In the genomic region with DNA sequence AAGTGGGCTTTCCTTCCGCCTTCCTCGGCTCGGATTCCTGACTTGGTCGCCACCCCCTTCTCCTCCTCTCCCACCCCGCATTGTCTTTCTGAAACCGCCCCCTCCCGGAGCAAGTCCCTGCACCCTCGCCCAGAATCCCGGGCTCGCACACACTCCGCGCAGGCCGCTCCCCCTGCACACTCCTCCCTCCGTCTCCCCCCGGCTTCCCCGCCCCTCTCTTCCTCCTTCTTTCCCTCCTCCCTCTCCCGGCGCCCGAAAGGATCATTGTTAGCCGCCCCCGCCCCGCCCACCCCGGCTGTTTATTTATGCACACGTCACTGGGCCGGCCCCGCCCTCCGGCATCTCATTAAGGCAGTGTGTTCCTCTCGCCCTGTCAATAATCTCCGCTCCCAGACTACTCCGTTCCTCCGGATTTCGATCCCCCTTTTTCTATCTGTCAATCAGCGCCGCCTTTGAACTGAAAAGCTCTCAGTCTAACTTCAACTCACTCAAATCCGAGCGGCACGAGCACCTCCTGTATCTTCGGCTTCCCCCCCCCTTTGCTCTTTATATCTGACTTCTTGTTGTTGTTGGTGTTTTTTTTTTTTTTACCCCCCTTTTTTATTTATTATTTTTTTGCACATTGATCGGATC, we compare ENCODE assay signal across 1 cellular context.
TF ChIP-seq lines count a peak whose summit lies in the region.

A gene (plus strand): TSS at position 373 of the 633 bp plus-strand sequence. CDS start 510 bp downstream, outside the sequence.

TF ChIP-seq in HepG2, 621 proteins besides CTCF, POLR2A, EP300 and RAD21 (continued from another document and continues in another):
- TF ChIP-seq TGIF2 (CRISPR knock-in tag; IDR thresholded peaks at IDR 0.05) (no peak), FOXC1 (CRISPR knock-in tag; IDR thresholded peaks at IDR 0.05; ENCODE audit: borderline replicate concordance) (no peak), JARID2 (CRISPR knock-in tag; IDR thresholded peaks at IDR 0.05; ENCODE audit: insufficient replicate concordance) (no peak), WIZ (CRISPR knock-in tag; IDR thresholded peaks at IDR 0.05) (no peak), ZNF207 (IDR thresholded peaks at IDR 0.05; ENCODE audit: borderline replicate concordance) (no peak), PRPF4 (IDR thresholded peaks at IDR 0.05; ENCODE audit: low read depth, low read length, poor library complexity, severe bottlenecking) (no peak), SALL2 (CRISPR knock-in tag; IDR thresholded peaks at IDR 0.05) (no peak), NR2C2 (CRISPR knock-in tag; IDR thresholded peaks at IDR 0.05; ENCODE audit: borderline replicate concordance) (no peak), PHF8 (CRISPR knock-in tag; IDR thresholded peaks at IDR 0.05) (no peak; the same call in 1 of the 2 replicates), REPIN1 (CRISPR knock-in tag; IDR thresholded peaks at IDR 0.05; ENCODE audit: borderline replicate concordance, low read depth) (no peak; the same call in 1 of the 2 replicates), TBX2 (CRISPR knock-in tag; IDR thresholded peaks at IDR 0.05; ENCODE audit: borderline replicate concordance) (peak; percentile 47), ZNF230 (CRISPR knock-in tag; IDR thresholded peaks at IDR 0.05) (no peak), ZNF180 (CRISPR knock-in tag; IDR thresholded peaks at IDR 0.05; ENCODE audit: borderline replicate concordance, low read depth) (no peak), ZFP90 (CRISPR knock-in tag; IDR thresholded peaks at IDR 0.05; ENCODE audit: borderline replicate concordance) (no peak), ZNF878 (CRISPR knock-in tag; IDR thresholded peaks at IDR 0.05) (no peak), SIN3B (IDR thresholded peaks at IDR 0.05; ENCODE audit: low read length) (no peak), MAZ (IDR thresholded peaks at IDR 0.05; ENCODE audit: borderline replicate concordance, low read depth, low read length) (peak; percentile 93; the same call in 1 of the 2 replicates), MAZ (CRISPR knock-in tag; IDR thresholded peaks at IDR 0.05; ENCODE audit: low read depth) (peak; percentile 86), POLR2AphosphoS2 (IDR thresholded peaks at IDR 0.05; ENCODE audit: low read depth, low read length) (no peak), ARNT2 (CRISPR knock-in tag; IDR thresholded peaks at IDR 0.05; ENCODE audit: low read depth) (no peak), SKI (IDR thresholded peaks at IDR 0.05; ENCODE audit: partially characterized antibody) (no peak), NR2F1 (CRISPR knock-in tag; IDR thresholded peaks at IDR 0.05) (no peak), ZNF598 (CRISPR knock-in tag; IDR thresholded peaks at IDR 0.05; ENCODE audit: borderline replicate concordance) (no peak), ZNF260 (CRISPR knock-in tag; IDR thresholded peaks at IDR 0.05; ENCODE audit: borderline replicate concordance, low read depth) (no peak), TMF1 (CRISPR knock-in tag; IDR thresholded peaks at IDR 0.05; ENCODE audit: low read depth) (no peak), FOXP1 (IDR thresholded peaks at IDR 0.05) (no peak), FOXP1 (CRISPR knock-in tag; IDR thresholded peaks at IDR 0.05) (peak; percentile 39; the same call in 1 of the 2 replicates), ADNP (CRISPR knock-in tag; IDR thresholded peaks at IDR 0.05) (no peak), HOXA7 (CRISPR knock-in tag; IDR thresholded peaks at IDR 0.05) (no peak), ZNF263 (CRISPR knock-in tag; IDR thresholded peaks at IDR 0.05) (peak; percentile 93)
- TF ChIP-seq, protein P1, sequence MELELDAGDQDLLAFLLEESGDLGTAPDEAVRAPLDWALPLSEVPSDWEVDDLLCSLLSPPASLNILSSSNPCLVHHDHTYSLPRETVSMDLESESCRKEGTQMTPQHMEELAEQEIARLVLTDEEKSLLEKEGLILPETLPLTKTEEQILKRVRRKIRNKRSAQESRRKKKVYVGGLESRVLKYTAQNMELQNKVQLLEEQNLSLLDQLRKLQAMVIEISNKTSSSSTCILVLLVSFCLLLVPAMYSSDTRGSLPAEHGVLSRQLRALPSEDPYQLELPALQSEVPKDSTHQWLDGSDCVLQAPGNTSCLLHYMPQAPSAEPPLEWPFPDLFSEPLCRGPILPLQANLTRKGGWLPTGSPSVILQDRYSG (CRISPR knock-in tag; IDR thresholded peaks at IDR 0.05) = no peak
- TF ChIP-seq, protein P2, sequence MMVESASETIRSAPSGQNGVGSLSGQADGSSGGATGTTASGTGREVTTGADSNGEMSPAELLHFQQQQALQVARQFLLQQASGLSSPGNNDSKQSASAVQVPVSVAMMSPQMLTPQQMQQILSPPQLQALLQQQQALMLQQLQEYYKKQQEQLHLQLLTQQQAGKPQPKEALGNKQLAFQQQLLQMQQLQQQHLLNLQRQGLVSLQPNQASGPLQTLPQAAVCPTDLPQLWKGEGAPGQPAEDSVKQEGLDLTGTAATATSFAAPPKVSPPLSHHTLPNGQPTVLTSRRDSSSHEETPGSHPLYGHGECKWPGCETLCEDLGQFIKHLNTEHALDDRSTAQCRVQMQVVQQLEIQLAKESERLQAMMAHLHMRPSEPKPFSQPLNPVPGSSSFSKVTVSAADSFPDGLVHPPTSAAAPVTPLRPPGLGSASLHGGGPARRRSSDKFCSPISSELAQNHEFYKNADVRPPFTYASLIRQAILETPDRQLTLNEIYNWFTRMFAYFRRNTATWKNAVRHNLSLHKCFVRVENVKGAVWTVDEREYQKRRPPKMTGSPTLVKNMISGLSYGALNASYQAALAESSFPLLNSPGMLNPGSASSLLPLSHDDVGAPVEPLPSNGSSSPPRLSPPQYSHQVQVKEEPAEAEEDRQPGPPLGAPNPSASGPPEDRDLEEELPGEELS (CRISPR knock-in tag; IDR thresholded peaks at IDR 0.05) = no peak; the same call in 1 of the 2 replicates
- TF ChIP-seq, protein P3, sequence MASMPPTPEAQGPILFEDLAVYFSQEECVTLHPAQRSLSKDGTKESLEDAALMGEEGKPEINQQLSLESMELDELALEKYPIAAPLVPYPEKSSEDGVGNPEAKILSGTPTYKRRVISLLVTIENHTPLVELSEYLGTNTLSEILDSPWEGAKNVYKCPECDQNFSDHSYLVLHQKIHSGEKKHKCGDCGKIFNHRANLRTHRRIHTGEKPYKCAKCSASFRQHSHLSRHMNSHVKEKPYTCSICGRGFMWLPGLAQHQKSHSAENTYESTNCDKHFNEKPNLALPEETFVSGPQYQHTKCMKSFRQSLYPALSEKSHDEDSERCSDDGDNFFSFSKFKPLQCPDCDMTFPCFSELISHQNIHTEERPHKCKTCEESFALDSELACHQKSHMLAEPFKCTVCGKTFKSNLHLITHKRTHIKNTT (CRISPR knock-in tag; IDR thresholded peaks at IDR 0.05) = no peak
- TF ChIP-seq, protein P4, sequence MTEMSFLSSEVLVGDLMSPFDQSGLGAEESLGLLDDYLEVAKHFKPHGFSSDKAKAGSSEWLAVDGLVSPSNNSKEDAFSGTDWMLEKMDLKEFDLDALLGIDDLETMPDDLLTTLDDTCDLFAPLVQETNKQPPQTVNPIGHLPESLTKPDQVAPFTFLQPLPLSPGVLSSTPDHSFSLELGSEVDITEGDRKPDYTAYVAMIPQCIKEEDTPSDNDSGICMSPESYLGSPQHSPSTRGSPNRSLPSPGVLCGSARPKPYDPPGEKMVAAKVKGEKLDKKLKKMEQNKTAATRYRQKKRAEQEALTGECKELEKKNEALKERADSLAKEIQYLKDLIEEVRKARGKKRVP (CRISPR knock-in tag; IDR thresholded peaks at IDR 0.05) = no peak
- TF ChIP-seq, protein P5, sequence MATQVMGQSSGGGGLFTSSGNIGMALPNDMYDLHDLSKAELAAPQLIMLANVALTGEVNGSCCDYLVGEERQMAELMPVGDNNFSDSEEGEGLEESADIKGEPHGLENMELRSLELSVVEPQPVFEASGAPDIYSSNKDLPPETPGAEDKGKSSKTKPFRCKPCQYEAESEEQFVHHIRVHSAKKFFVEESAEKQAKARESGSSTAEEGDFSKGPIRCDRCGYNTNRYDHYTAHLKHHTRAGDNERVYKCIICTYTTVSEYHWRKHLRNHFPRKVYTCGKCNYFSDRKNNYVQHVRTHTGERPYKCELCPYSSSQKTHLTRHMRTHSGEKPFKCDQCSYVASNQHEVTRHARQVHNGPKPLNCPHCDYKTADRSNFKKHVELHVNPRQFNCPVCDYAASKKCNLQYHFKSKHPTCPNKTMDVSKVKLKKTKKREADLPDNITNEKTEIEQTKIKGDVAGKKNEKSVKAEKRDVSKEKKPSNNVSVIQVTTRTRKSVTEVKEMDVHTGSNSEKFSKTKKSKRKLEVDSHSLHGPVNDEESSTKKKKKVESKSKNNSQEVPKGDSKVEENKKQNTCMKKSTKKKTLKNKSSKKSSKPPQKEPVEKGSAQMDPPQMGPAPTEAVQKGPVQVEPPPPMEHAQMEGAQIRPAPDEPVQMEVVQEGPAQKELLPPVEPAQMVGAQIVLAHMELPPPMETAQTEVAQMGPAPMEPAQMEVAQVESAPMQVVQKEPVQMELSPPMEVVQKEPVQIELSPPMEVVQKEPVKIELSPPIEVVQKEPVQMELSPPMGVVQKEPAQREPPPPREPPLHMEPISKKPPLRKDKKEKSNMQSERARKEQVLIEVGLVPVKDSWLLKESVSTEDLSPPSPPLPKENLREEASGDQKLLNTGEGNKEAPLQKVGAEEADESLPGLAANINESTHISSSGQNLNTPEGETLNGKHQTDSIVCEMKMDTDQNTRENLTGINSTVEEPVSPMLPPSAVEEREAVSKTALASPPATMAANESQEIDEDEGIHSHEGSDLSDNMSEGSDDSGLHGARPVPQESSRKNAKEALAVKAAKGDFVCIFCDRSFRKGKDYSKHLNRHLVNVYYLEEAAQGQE (IDR thresholded peaks at IDR 0.05; ENCODE audit: borderline replicate concordance in 1 of 2, low read depth in 1 of 2, low read length in 2 of 2) = no peak
- TF ChIP-seq, protein P6, sequence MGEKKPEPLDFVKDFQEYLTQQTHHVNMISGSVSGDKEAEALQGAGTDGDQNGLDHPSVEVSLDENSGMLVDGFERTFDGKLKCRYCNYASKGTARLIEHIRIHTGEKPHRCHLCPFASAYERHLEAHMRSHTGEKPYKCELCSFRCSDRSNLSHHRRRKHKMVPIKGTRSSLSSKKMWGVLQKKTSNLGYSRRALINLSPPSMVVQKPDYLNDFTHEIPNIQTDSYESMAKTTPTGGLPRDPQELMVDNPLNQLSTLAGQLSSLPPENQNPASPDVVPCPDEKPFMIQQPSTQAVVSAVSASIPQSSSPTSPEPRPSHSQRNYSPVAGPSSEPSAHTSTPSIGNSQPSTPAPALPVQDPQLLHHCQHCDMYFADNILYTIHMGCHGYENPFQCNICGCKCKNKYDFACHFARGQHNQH (CRISPR knock-in tag; IDR thresholded peaks at IDR 0.05) = no peak
- TF ChIP-seq, protein P7, sequence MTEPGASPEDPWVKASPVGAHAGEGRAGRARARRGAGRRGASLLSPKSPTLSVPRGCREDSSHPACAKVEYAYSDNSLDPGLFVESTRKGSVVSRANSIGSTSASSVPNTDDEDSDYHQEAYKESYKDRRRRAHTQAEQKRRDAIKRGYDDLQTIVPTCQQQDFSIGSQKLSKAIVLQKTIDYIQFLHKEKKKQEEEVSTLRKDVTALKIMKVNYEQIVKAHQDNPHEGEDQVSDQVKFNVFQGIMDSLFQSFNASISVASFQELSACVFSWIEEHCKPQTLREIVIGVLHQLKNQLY (CRISPR knock-in tag; IDR thresholded peaks at IDR 0.05) = no peak
- TF ChIP-seq, protein P8, sequence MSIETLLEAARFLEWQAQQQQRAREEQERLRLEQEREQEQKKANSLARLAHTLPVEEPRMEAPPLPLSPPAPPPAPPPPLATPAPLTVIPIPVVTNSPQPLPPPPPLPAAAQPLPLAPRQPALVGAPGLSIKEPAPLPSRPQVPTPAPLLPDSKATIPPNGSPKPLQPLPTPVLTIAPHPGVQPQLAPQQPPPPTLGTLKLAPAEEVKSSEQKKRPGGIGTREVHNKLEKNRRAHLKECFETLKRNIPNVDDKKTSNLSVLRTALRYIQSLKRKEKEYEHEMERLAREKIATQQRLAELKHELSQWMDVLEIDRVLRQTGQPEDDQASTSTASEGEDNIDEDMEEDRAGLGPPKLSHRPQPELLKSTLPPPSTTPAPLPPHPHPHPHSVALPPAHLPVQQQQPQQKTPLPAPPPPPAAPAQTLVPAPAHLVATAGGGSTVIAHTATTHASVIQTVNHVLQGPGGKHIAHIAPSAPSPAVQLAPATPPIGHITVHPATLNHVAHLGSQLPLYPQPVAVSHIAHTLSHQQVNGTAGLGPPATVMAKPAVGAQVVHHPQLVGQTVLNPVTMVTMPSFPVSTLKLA (IDR thresholded peaks at IDR 0.05) = no peak
- TF ChIP-seq, protein P9, sequence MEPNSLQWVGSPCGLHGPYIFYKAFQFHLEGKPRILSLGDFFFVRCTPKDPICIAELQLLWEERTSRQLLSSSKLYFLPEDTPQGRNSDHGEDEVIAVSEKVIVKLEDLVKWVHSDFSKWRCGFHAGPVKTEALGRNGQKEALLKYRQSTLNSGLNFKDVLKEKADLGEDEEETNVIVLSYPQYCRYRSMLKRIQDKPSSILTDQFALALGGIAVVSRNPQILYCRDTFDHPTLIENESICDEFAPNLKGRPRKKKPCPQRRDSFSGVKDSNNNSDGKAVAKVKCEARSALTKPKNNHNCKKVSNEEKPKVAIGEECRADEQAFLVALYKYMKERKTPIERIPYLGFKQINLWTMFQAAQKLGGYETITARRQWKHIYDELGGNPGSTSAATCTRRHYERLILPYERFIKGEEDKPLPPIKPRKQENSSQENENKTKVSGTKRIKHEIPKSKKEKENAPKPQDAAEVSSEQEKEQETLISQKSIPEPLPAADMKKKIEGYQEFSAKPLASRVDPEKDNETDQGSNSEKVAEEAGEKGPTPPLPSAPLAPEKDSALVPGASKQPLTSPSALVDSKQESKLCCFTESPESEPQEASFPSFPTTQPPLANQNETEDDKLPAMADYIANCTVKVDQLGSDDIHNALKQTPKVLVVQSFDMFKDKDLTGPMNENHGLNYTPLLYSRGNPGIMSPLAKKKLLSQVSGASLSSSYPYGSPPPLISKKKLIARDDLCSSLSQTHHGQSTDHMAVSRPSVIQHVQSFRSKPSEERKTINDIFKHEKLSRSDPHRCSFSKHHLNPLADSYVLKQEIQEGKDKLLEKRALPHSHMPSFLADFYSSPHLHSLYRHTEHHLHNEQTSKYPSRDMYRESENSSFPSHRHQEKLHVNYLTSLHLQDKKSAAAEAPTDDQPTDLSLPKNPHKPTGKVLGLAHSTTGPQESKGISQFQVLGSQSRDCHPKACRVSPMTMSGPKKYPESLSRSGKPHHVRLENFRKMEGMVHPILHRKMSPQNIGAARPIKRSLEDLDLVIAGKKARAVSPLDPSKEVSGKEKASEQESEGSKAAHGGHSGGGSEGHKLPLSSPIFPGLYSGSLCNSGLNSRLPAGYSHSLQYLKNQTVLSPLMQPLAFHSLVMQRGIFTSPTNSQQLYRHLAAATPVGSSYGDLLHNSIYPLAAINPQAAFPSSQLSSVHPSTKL (CRISPR knock-in tag; IDR thresholded peaks at IDR 0.05) = peak; percentile 60
